In genomic region chr19:41802770-41803169, GRCh38 we compare ENCODE assay signal across 33 cellular contexts. TPM values are rescaled to one million over a fixed set of nuclear protein-coding genes. Genes with fewer than 3 reads are reported as not detected.
DNase-seq lines count a peak whose midpoint lies in the region; ATAC-seq, FAIRE-seq and TF ChIP-seq lines count a peak whose summit lies in the region.
"Had no signal": no experiment of that assay in that cellular context is flagged by ENCODE, and none has a peak within 500 bp of the region (broad histone marks: within the 10 kb centered on the region; RNA-seq: fewer than 3 reads in every experiment).

No MANE protein-coding gene starts in this region.

- no peaks in the 10 kb centered on the region for H3K9me3 ChIP-seq in right atrium auricular region
- H3K9me3 ChIP-seq in lower lobe of right lung = no peaks in the 10 kb centered on the region
- H3K9me3 ChIP-seq in upper lobe of left lung = no peaks in the 10 kb centered on the region
- H3K9me3 ChIP-seq: BE2C, HAP-1, SJSA1, thyroid gland, vagina had no signal

- peak overlapping the region; percentile 79 for H3K27ac Mint-ChIP-seq in activated B cell treated with CpG ODN at 0.5 μM for 24 hours
- H3K27ac Mint-ChIP-seq: immature natural killer cell had no signal

- in situ Hi-C loops in ACHN (cut with HindIII; ENCODE audit: low pct_ligation_motif_present, low pct_unique_long_range_greater_than_20kb, low sequenced_read_pairs) = no loop called here

- no peaks in the 10 kb centered on the region for H3K27me3 Mint-ChIP-seq in activated B cell treated with CpG ODN at 0.5 μM for 24 hours

- POLR2A ChIA-PET in activated B cell treated with CpG ODN at 0.5 μM for 24 hours (lab: Charles Lee) = interaction anchor here (0.6 to 0.8 kb wide), 2 partner anchors 9 to 1974 kb away, joined by 3 to 6 read pairs; no protein-coding TSS in a partner anchor

- CTCF ChIA-PET in activated B cell treated with CpG ODN at 0.5 μM for 24 hours (lab: Charles Lee) = interaction anchor here (1.1 to 5.8 kb wide), 5 partner anchors 9 to 49 kb away, joined by 3 to 29 read pairs (median 11); no protein-coding TSS in a partner anchor

- no peaks in the 10 kb centered on the region for H3K9me3 Mint-ChIP-seq in activated B cell treated with CpG ODN at 0.5 μM for 24 hours
- H3K9me3 Mint-ChIP-seq: immature natural killer cell, T-cell had no signal

- TF ChIP-seq CTCF in right atrium auricular region (IDR thresholded peaks at IDR 0.05) (no peak), activated B cell treated with CpG ODN at 0.5 μM for 24 hours (IDR thresholded peaks at IDR 0.05) (no peak), lower lobe of right lung (IDR thresholded peaks at IDR 0.05) (no peak), upper lobe of left lung (IDR thresholded peaks at IDR 0.05) (no peak)

- DNase-seq in cardiac septum (ENCODE audit: low spot score) (peak; percentile 70), right atrium auricular region (ENCODE audit: low spot score) (no peak), activated B cell treated with CpG ODN at 0.5 μM for 24 hours (peak; percentile 9), lower lobe of right lung (no peak), upper lobe of left lung (no peak), GM12892 (ENCODE audit: insufficient read length) (no peak), ACHN (no peak), GM19240 (ENCODE audit: insufficient read length, low spot score) (no peak)
- DNase-seq: activated CD4-positive, alpha-beta T cell treated with anti-CD3 and anti-CD28 coated beads, Interleukin-2, amount 50 U/mL, for 48 hours; activated CD4-positive, CD25-positive, alpha-beta regulatory T cell treated with anti-CD3 and anti-CD28 coated beads, Interleukin-2, amount 50 U/mL, for 72 hours; activated naive CD4-positive, alpha-beta T cell treated with anti-CD3 and anti-CD28 coated beads, Interleukin-2, amount 50 U/mL, for 16 hours; BE2C; hypothalamus; immature natural killer cell; left colon; NCI-H1048; NCI-H82; RPMI8226; stimulated activated CD4-positive, alpha-beta T cell treated with anti-CD3 and anti-CD28 coated beads, Interleukin-12 subunit alpha, Interleukin-12 subunit beta, amount 100 ng/mL, for 4 hours; stimulated activated CD4-positive, alpha-beta T cell treated with anti-CD3 and anti-CD28 coated beads, Interleukin-2, amount 100 ng/mL, for 48 hours; T-cell; thyroid gland had no signal

- 69 to 79% methylated on average over 2 of the region's 2 CpGs for WGBS in upper lobe of left lung, 2 donors

- no peak overlapping the region for H3K27ac ChIP-seq in right atrium auricular region
- H3K27ac ChIP-seq in lower lobe of right lung = peak overlapping the region; percentile 58
- H3K27ac ChIP-seq in upper lobe of left lung = peak overlapping the region; percentile 56 to 84 (median 80)
- H3K27ac ChIP-seq: SJSA1, thyroid gland, vagina had no signal

- H3K27me3 ChIP-seq in right atrium auricular region = no peaks in the 10 kb centered on the region
- no peaks in the 10 kb centered on the region for H3K27me3 ChIP-seq in lower lobe of right lung (ENCODE audit: low read depth)
- H3K27me3 ChIP-seq in upper lobe of left lung = no peaks in the 10 kb centered on the region
- H3K27me3 ChIP-seq: thyroid gland, vagina had no signal

- no peak overlapping the region for H3K4me3 Mint-ChIP-seq in activated B cell treated with CpG ODN at 0.5 μM for 24 hours
- H3K4me3 Mint-ChIP-seq: immature natural killer cell, T-cell had no signal

- no peak for FAIRE-seq in GM12892 (lab: Jason Lieb, UNC)
- FAIRE-seq: endothelial cell of umbilical vein, GM12891, TTC549 had no signal

- intact Hi-C loops in cardiac septum (cut with DNase I) = no loop called here
- intact Hi-C loops in activated B cell treated with CpG ODN at 0.5 μM for 24 hours (cut with micrococcal nuclease) = no loop called here
- intact Hi-C loops in lower lobe of right lung (cut with DNase I) = no loop called here

- ATAC-seq in activated B cell treated with CpG ODN at 0.5 μM for 24 hours (ENCODE audit: low read depth) (peak; percentile 44), lower lobe of right lung (no peak), upper lobe of left lung (ENCODE audit: low FRiP score in 2 of 2) (no peak)
- ATAC-seq: left colon, sciatic nerve, T-cell had no signal

- no peak for TF ChIP-seq EP300 in upper lobe of left lung (IDR thresholded peaks at IDR 0.05)

- no peaks in the 10 kb centered on the region for H3K36me3 Mint-ChIP-seq in activated B cell treated with CpG ODN at 0.5 μM for 24 hours (ENCODE audit: low read depth)
- H3K36me3 Mint-ChIP-seq: immature natural killer cell, T-cell had no signal

- H3K4me1 ChIP-seq in right atrium auricular region = no peaks in the 10 kb centered on the region
- peaks cover 6% of the 10 kb centered on the region for H3K4me1 ChIP-seq in lower lobe of right lung
- peaks cover 0 to 6% (median 2%) of the 10 kb centered on the region in 4 donors for H3K4me1 ChIP-seq in upper lobe of left lung
- H3K4me1 ChIP-seq: BE2C, HAP-1, SJSA1, vagina had no signal

- H3K36me3 ChIP-seq in right atrium auricular region (no peaks in the 10 kb centered on the region), lower lobe of right lung (no peaks in the 10 kb centered on the region), upper lobe of left lung (no peaks in the 10 kb centered on the region)
- H3K36me3 ChIP-seq: BE2C, HAP-1, SJSA1, thyroid gland, vagina had no signal

- TF ChIP-seq POLR2A in upper lobe of left lung (IDR thresholded peaks at IDR 0.05) (no peak), GM12892 (IDR thresholded peaks at IDR 0.05; ENCODE audit: low read depth, low read length) (no peak)

- H3K4me1 Mint-ChIP-seq in activated B cell treated with CpG ODN at 0.5 μM for 24 hours = peaks cover 48% of the 10 kb centered on the region
- H3K4me1 Mint-ChIP-seq: immature natural killer cell had no signal

- H3K4me3 ChIP-seq in right atrium auricular region = no peak overlapping the region
- no peak overlapping the region for H3K4me3 ChIP-seq in lower lobe of right lung
- no peak overlapping the region for H3K4me3 ChIP-seq in upper lobe of left lung
- H3K4me3 ChIP-seq: HAP-1, SJSA1, thyroid gland, vagina had no signal

RNA-seq across cellular contexts. Expression of gene CEACAM3, which starts 6.4 kb away (rescaled TPM):
- total RNA-seq in cardiac septum (0.97 TPM), right atrium auricular region (not detected), activated B cell treated with CpG ODN at 0.5 μM for 24 hours (not detected in 2 replicates), lower lobe of right lung (4.3 TPM), upper lobe of left lung (1 to 10 TPM in 5 of 6 donors, not detected in 1; 1.4 to 6.0 (median 2.7) TPM)
- not detected for polyA plus RNA-seq in GM12892 (2012; ENCODE audit: missing spikeins)
- total RNA-seq: chondrocyte, endothelial cell of umbilical vein, glomerular endothelial cell, NCI-H460, SJSA1, T-cell, thyroid gland, vagina had no signal
- polyA plus RNA-seq: endothelial cell of umbilical vein, immature natural killer cell had no signal

RNA-seq across cellular contexts. Expression of gene LYPD4, which starts 41.7 kb away (rescaled TPM):
- total RNA-seq in cardiac septum (not detected), right atrium auricular region (not detected), activated B cell treated with CpG ODN at 0.5 μM for 24 hours (not detected in 2 replicates), lower lobe of right lung (not detected), upper lobe of left lung (not detected)
- polyA plus RNA-seq in GM12892 (2012; ENCODE audit: missing spikeins) = not detected
- total RNA-seq: chondrocyte, endothelial cell of umbilical vein, glomerular endothelial cell, left colon, NCI-H460, posterior vena cava, sciatic nerve, SJSA1, T-cell, thyroid gland, vagina had no signal
- polyA plus RNA-seq: endothelial cell of umbilical vein, immature natural killer cell had no signal

RNA-seq across cellular contexts. Expression of gene DMRTC2, which starts 42.1 kb away (rescaled TPM):
- total RNA-seq in cardiac septum (not detected), right atrium auricular region (not detected), activated B cell treated with CpG ODN at 0.5 μM for 24 hours (not detected in 2 replicates), lower lobe of right lung (not detected), upper lobe of left lung (not detected)
- not detected for polyA plus RNA-seq in GM12892 (2012; ENCODE audit: missing spikeins)
- total RNA-seq: chondrocyte, endothelial cell of umbilical vein, glomerular endothelial cell, left colon, NCI-H460, posterior vena cava, sciatic nerve, SJSA1, T-cell, vagina had no signal
- polyA plus RNA-seq: endothelial cell of umbilical vein, immature natural killer cell had no signal

RNA-seq across cellular contexts. Expression of gene CEACAM6, which starts 47.4 kb away (rescaled TPM):
- total RNA-seq in cardiac septum (0.16 TPM), right atrium auricular region (not detected), activated B cell treated with CpG ODN at 0.5 μM for 24 hours (not detected in 2 replicates), lower lobe of right lung (369 TPM), upper lobe of left lung (100 to 1,000 TPM; 140 to 651 (median 539) TPM)
- polyA plus RNA-seq in GM12892 (2012; ENCODE audit: missing spikeins) = not detected
- total RNA-seq: chondrocyte, endothelial cell of umbilical vein, glomerular endothelial cell, NCI-H460, SJSA1 had no signal
- polyA plus RNA-seq: endothelial cell of umbilical vein, immature natural killer cell had no signal

RNA-seq across cellular contexts. Expression of gene RPS19, which starts 57.3 kb away (rescaled TPM):
- total RNA-seq in cardiac septum (548 TPM), right atrium auricular region (100 to 1,000 TPM; 108 to 415 TPM), activated B cell treated with CpG ODN at 0.5 μM for 24 hours (4,196 and 4,853 TPM in 2 replicates), lower lobe of right lung (1,736 TPM), upper lobe of left lung (1,000 to 10,000 TPM in 5 of 6 donors, 100 to 1,000 TPM in 1; 677 to 2,013 (median 1,382) TPM)
- 4,494 TPM for polyA plus RNA-seq in GM12892 (2012; ENCODE audit: missing spikeins)

Comparison
In these comparisons a context has a peak if more than half of its experiments do, and no peak if none do; other contexts are left out.
1. DNase-seq: peak in cardiac septum (single experiment) and activated B cell treated with CpG ODN at 0.5 μM for 24 hours (single experiment); none in right atrium auricular region (single experiment), lower lobe of right lung (single experiment), upper lobe of left lung (0 of 2), GM12892 (single experiment), ACHN (single experiment) and GM19240 (single experiment).
2. H3K27ac ChIP-seq: peak in lower lobe of right lung (single experiment) and upper lobe of left lung (4 of 4); none in right atrium auricular region (0 of 2).